1 cellular context compared by ENCODE assay signal in the genomic region with DNA sequence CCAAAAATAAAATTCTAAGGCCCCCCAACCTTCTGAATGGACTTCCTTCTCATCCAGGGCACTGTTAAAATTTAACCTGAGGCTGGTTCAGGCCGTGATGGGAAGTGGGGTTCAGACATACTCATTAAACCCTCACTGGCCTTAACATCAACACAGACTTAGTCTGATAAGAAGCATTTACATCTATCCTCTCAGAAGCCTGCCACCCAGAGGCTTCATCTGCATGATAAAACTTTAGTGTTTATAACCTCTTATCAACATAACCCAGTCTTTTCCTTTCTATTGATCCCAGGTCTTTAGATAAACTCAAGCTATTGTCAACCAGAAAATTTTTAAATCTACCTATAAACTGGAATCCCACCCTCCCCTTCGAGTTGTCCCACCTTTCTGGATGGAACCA.
TF ChIP-seq lines count a peak whose summit lies in the region.

No MANE protein-coding gene starts in this region.

TF ChIP-seq in GM12878, 131 proteins besides CTCF, POLR2A, EP300 and RAD21:
- TF ChIP-seq CBFB (IDR thresholded peaks at IDR 0.05; ENCODE audit: low read depth): no peak
- no peak for TF ChIP-seq FOXM1 (IDR thresholded peaks at IDR 0.05; ENCODE audit: low read depth, low read length)
